Comparison of ENCODE assay signal across 2 cellular contexts in genomic region chr3:7205535-7206331, GRCh38.
TF ChIP-seq lines count a peak whose summit lies in the region.

No MANE protein-coding gene starts in this region.

TF ChIP-seq in liver, 16 proteins besides CTCF, POLR2A, EP300 and RAD21 (continued from another document):
- TF ChIP-seq, protein P1, sequence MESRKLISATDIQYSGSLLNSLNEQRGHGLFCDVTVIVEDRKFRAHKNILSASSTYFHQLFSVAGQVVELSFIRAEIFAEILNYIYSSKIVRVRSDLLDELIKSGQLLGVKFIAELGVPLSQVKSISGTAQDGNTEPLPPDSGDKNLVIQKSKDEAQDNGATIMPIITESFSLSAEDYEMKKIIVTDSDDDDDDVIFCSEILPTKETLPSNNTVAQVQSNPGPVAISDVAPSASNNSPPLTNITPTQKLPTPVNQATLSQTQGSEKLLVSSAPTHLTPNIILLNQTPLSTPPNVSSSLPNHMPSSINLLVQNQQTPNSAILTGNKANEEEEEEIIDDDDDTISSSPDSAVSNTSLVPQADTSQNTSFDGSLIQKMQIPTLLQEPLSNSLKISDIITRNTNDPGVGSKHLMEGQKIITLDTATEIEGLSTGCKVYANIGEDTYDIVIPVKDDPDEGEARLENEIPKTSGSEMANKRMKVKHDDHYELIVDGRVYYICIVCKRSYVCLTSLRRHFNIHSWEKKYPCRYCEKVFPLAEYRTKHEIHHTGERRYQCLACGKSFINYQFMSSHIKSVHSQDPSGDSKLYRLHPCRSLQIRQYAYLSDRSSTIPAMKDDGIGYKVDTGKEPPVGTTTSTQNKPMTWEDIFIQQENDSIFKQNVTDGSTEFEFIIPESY (IDR thresholded peaks at IDR 0.05), result no peak
- TF ChIP-seq YY1 (IDR thresholded peaks at IDR 0.05) (peak; percentile 50), RXRA (IDR thresholded peaks at IDR 0.05) (no peak)
- TF ChIP-seq, protein P2, sequence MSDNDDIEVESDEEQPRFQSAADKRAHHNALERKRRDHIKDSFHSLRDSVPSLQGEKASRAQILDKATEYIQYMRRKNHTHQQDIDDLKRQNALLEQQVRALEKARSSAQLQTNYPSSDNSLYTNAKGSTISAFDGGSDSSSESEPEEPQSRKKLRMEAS (IDR thresholded peaks at IDR 0.05), result peak; percentile 10

TF ChIP-seq in HepG2, 621 proteins besides CTCF, POLR2A, EP300 and RAD21 (continued from another document):
- TF ChIP-seq, protein P3, sequence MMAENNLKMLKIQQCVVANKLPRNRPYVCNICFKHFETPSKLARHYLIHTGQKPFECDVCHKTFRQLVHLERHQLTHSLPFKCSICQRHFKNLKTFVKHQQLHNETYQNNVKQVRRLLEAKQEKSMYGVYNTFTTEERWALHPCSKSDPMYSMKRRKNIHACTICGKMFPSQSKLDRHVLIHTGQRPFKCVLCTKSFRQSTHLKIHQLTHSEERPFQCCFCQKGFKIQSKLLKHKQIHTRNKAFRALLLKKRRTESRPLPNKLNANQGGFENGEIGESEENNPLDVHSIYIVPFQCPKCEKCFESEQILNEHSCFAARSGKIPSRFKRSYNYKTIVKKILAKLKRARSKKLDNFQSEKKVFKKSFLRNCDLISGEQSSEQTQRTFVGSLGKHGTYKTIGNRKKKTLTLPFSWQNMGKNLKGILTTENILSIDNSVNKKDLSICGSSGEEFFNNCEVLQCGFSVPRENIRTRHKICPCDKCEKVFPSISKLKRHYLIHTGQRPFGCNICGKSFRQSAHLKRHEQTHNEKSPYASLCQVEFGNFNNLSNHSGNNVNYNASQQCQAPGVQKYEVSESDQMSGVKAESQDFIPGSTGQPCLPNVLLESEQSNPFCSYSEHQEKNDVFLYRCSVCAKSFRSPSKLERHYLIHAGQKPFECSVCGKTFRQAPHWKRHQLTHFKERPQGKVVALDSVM (CRISPR knock-in tag; IDR thresholded peaks at IDR 0.05), result no peak
- TF ChIP-seq ZFP41 (CRISPR knock-in tag; IDR thresholded peaks at IDR 0.05; ENCODE audit: borderline replicate concordance) (no peak), HINFP (CRISPR knock-in tag; IDR thresholded peaks at IDR 0.05; ENCODE audit: low read depth) (no peak), POLR2AphosphoS5 (IDR thresholded peaks at IDR 0.05; ENCODE audit: low read depth, low read length) (no peak), ZNF232 (CRISPR knock-in tag; IDR thresholded peaks at IDR 0.05; ENCODE audit: borderline replicate concordance) (no peak), ETV5 (CRISPR knock-in tag; IDR thresholded peaks at IDR 0.05; ENCODE audit: borderline replicate concordance) (no peak), HOXA5 (CRISPR knock-in tag; IDR thresholded peaks at IDR 0.05) (no peak), HCFC1 (IDR thresholded peaks at IDR 0.05; ENCODE audit: low read depth, low read length) (no peak), RNF2 (conservative IDR thresholded peaks at IDR 0.05; ENCODE audit: low read depth) (no peak), PAWR (CRISPR knock-in tag; IDR thresholded peaks at IDR 0.05; ENCODE audit: borderline replicate concordance) (no peak), SMARCC2 (IDR thresholded peaks at IDR 0.05) (no peak), MYNN (CRISPR knock-in tag; IDR thresholded peaks at IDR 0.05; ENCODE audit: low read depth) (no peak), TAF15 (IDR thresholded peaks at IDR 0.05; ENCODE audit: low read depth, low read length, poor library complexity, severe bottlenecking) (no peak)
